1 cellular context compared by ENCODE assay signal in the genomic region with DNA sequence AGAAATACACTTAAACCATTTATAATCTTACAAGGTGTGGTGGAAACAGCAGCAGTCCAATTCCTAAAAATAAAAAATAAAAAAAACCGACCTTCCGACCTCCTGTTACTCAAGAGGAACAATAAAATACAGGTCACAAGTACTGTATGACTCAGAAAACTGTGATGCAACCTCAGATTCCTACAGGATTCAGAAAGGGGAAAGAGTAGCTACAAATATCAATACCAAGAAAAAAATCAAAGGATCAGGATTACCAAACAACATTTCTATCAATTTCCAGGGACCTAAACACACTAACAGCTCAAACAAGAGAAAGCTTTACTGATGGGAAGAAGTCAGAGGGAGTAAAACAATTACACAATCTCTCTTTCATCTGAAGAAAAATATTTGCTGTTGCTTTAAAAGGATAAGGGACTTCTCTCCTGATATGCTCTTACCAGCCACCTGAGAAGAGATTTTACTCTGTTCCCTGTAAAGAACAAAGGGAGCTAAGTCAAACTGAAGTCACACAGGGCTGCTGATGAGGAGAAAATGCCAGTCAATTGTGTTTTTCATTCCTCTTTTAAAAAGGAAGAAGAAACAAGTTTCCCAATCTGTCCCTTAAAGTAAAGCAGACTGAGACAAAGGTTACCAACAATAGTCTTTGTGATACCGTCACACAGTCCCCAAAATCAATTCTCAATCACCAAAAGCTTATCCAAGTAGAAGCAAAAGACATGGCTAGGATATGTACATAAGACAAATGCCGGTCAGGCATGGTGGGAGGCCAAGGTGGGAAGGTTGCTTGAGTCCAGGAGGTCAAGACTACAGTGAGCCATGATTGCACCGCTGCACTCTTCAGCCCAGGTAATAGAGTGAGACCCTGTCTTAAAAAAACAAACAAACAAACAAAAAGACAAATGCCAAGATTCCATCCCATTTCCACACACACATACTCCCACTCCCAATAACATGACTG.
A peak's percentile ranks its signal among the peaks of the same experiment; 100 is the strongest.
TF ChIP-seq lines count a peak whose summit lies in the region.

No MANE protein-coding gene starts in this region.

TF ChIP-seq in HepG2, 621 proteins besides CTCF, POLR2A, EP300 and RAD21 (continued from another document and continues in another):
- TF ChIP-seq ZNF703 (CRISPR knock-in tag; IDR thresholded peaks at IDR 0.05; ENCODE audit: borderline replicate concordance) (no peak), HIVEP1 (CRISPR knock-in tag; IDR thresholded peaks at IDR 0.05) (no peak), ZNF552 (CRISPR knock-in tag; IDR thresholded peaks at IDR 0.05; ENCODE audit: borderline replicate concordance) (no peak), KDM5A (IDR thresholded peaks at IDR 0.05; ENCODE audit: borderline replicate concordance, low read length) (no peak; the same call in 1 of the 2 replicates), TSC22D2 (CRISPR knock-in tag; IDR thresholded peaks at IDR 0.05; ENCODE audit: borderline replicate concordance) (no peak), ESRRA (CRISPR knock-in tag; IDR thresholded peaks at IDR 0.05; ENCODE audit: low read depth) (no peak), ATF7 (IDR thresholded peaks at IDR 0.05) (peak; percentile 93), ATF7 (CRISPR knock-in tag; IDR thresholded peaks at IDR 0.05) (no peak; the same call in 1 of the 2 replicates), ZNF441 (CRISPR knock-in tag; IDR thresholded peaks at IDR 0.05; ENCODE audit: borderline replicate concordance) (no peak), KLF16 (CRISPR knock-in tag; IDR thresholded peaks at IDR 0.05) (peak in 1 of 2 experiments; percentile 86; a peak in 2 of 4 replicates), EHMT2 (IDR thresholded peaks at IDR 0.05; ENCODE audit: borderline replicate concordance, low read depth, low read length) (no peak), ZNF326 (CRISPR knock-in tag; IDR thresholded peaks at IDR 0.05; ENCODE audit: borderline replicate concordance) (no peak), HHEX (CRISPR knock-in tag; IDR thresholded peaks at IDR 0.05) (peak; percentile 62; the same call in 1 of the 2 replicates), ZNF550 (CRISPR knock-in tag; IDR thresholded peaks at IDR 0.05; ENCODE audit: borderline replicate concordance) (no peak), NONO (IDR thresholded peaks at IDR 0.05) (no peak), NONO (CRISPR knock-in tag; conservative IDR thresholded peaks at IDR 0.05) (no peak; the same call in 1 of the 2 replicates), LCORL (IDR thresholded peaks at IDR 0.05) (peak; percentile 98), LCORL (CRISPR knock-in tag; IDR thresholded peaks at IDR 0.05) (0 out of 2 replicates have a peak, but pooled peaks have one; percentile 41), ZNF619 (CRISPR knock-in tag; IDR thresholded peaks at IDR 0.05) (no peak), NR2F6 (IDR thresholded peaks at IDR 0.05) (peak; percentile 98), NR2F6 (CRISPR knock-in tag; IDR thresholded peaks at IDR 0.05) (peak; percentile 94), ZNF10 (CRISPR knock-in tag; IDR thresholded peaks at IDR 0.05; ENCODE audit: borderline replicate concordance, low read depth) (no peak), ZSCAN12 (CRISPR knock-in tag; IDR thresholded peaks at IDR 0.05) (no peak), PAX8 (CRISPR knock-in tag; IDR thresholded peaks at IDR 0.05; ENCODE audit: borderline replicate concordance) (no peak), SALL2 (CRISPR knock-in tag; IDR thresholded peaks at IDR 0.05) (no peak), ELF3 (CRISPR knock-in tag; IDR thresholded peaks at IDR 0.05) (peak; percentile 92), SOX6 (IDR thresholded peaks at IDR 0.05) (0 out of 2 replicates have a peak, but pooled peaks have one; percentile 63), SOX6 (CRISPR knock-in tag; IDR thresholded peaks at IDR 0.05) (peak; percentile 100), ATF1 (CRISPR knock-in tag; IDR thresholded peaks at IDR 0.05) (peak; percentile 82), YY1 (IDR thresholded peaks at IDR 0.05; ENCODE audit: insufficient read depth, insufficient replicate concordance, low read depth, low read length) (no peak), KLF15 (CRISPR knock-in tag; IDR thresholded peaks at IDR 0.05; ENCODE audit: borderline replicate concordance) (no peak), SIN3B (IDR thresholded peaks at IDR 0.05; ENCODE audit: low read length) (no peak), SATB2 (CRISPR knock-in tag; IDR thresholded peaks at IDR 0.05) (no peak; the same call in 1 of the 2 replicates), ZNF678 (CRISPR knock-in tag; IDR thresholded peaks at IDR 0.05) (no peak), SMARCC2 (IDR thresholded peaks at IDR 0.05) (peak; percentile 27; the same call in 1 of the 2 replicates), HES4 (CRISPR knock-in tag; IDR thresholded peaks at IDR 0.05; ENCODE audit: borderline replicate concordance) (no peak), RORA (CRISPR knock-in tag; IDR thresholded peaks at IDR 0.05) (peak; percentile 79), SAP130 (CRISPR knock-in tag; IDR thresholded peaks at IDR 0.05; ENCODE audit: low read depth) (peak; percentile 76), ZNF20 (CRISPR knock-in tag; IDR thresholded peaks at IDR 0.05) (no peak), CBFB (CRISPR knock-in tag; IDR thresholded peaks at IDR 0.05) (0 out of 2 replicates have a peak, but pooled peaks have one; percentile 22), CCDC6 (CRISPR knock-in tag; IDR thresholded peaks at IDR 0.05) (peak; percentile 33; the same call in 1 of the 2 replicates), DMAP1 (CRISPR knock-in tag; IDR thresholded peaks at IDR 0.05) (peak; percentile 50; the same call in 1 of the 2 replicates), NFIC (IDR thresholded peaks at IDR 0.05; ENCODE audit: low read length) (peak; percentile 99), RFX1 (IDR thresholded peaks at IDR 0.05) (no peak), GABPB1 (CRISPR knock-in tag; IDR thresholded peaks at IDR 0.05) (no peak), FOXK2 (IDR thresholded peaks at IDR 0.05) (peak; percentile 91), RXRB (CRISPR knock-in tag; IDR thresholded peaks at IDR 0.05; ENCODE audit: borderline replicate concordance) (peak; percentile 93), MEIS1 (CRISPR knock-in tag; IDR thresholded peaks at IDR 0.05; ENCODE audit: borderline replicate concordance) (peak; percentile 76; the same call in 1 of the 2 replicates)
- TF ChIP-seq, protein P1, sequence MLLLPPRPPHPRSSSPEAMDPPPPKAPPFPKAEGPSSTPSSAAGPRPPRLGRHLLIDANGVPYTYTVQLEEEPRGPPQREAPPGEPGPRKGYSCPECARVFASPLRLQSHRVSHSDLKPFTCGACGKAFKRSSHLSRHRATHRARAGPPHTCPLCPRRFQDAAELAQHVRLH (CRISPR knock-in tag; IDR thresholded peaks at IDR 0.05; ENCODE audit: borderline replicate concordance, low read depth) = no peak
- TF ChIP-seq, protein P2, sequence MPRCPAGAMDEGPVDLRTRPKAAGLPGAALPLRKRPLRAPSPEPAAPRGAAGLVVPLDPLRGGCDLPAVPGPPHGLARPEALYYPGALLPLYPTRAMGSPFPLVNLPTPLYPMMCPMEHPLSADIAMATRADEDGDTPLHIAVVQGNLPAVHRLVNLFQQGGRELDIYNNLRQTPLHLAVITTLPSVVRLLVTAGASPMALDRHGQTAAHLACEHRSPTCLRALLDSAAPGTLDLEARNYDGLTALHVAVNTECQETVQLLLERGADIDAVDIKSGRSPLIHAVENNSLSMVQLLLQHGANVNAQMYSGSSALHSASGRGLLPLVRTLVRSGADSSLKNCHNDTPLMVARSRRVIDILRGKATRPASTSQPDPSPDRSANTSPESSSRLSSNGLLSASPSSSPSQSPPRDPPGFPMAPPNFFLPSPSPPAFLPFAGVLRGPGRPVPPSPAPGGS (CRISPR knock-in tag; IDR thresholded peaks at IDR 0.05) = no peak; the same call in 1 of the 2 replicates
- TF ChIP-seq, protein P3, sequence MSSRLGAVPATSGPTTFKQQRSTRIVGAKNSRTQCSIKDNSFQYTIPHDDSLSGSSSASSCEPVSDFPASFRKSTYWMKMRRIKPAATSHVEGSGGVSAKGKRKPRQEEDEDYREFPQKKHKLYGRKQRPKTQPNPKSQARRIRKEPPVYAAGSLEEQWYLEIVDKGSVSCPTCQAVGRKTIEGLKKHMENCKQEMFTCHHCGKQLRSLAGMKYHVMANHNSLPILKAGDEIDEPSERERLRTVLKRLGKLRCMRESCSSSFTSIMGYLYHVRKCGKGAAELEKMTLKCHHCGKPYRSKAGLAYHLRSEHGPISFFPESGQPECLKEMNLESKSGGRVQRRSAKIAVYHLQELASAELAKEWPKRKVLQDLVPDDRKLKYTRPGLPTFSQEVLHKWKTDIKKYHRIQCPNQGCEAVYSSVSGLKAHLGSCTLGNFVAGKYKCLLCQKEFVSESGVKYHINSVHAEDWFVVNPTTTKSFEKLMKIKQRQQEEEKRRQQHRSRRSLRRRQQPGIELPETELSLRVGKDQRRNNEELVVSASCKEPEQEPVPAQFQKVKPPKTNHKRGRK (CRISPR knock-in tag; IDR thresholded peaks at IDR 0.05) = no peak
- TF ChIP-seq, protein P4, sequence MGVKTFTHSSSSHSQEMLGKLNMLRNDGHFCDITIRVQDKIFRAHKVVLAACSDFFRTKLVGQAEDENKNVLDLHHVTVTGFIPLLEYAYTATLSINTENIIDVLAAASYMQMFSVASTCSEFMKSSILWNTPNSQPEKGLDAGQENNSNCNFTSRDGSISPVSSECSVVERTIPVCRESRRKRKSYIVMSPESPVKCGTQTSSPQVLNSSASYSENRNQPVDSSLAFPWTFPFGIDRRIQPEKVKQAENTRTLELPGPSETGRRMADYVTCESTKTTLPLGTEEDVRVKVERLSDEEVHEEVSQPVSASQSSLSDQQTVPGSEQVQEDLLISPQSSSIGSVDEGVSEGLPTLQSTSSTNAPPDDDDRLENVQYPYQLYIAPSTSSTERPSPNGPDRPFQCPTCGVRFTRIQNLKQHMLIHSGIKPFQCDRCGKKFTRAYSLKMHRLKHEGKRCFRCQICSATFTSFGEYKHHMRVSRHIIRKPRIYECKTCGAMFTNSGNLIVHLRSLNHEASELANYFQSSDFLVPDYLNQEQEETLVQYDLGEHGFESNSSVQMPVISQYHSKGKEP (CRISPR knock-in tag; IDR thresholded peaks at IDR 0.05) = no peak
- TF ChIP-seq, protein P5, sequence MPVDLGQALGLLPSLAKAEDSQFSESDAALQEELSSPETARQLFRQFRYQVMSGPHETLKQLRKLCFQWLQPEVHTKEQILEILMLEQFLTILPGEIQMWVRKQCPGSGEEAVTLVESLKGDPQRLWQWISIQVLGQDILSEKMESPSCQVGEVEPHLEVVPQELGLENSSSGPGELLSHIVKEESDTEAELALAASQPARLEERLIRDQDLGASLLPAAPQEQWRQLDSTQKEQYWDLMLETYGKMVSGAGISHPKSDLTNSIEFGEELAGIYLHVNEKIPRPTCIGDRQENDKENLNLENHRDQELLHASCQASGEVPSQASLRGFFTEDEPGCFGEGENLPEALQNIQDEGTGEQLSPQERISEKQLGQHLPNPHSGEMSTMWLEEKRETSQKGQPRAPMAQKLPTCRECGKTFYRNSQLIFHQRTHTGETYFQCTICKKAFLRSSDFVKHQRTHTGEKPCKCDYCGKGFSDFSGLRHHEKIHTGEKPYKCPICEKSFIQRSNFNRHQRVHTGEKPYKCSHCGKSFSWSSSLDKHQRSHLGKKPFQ (CRISPR knock-in tag; IDR thresholded peaks at IDR 0.05; ENCODE audit: insufficient replicate concordance) = no peak
- TF ChIP-seq, protein P6, sequence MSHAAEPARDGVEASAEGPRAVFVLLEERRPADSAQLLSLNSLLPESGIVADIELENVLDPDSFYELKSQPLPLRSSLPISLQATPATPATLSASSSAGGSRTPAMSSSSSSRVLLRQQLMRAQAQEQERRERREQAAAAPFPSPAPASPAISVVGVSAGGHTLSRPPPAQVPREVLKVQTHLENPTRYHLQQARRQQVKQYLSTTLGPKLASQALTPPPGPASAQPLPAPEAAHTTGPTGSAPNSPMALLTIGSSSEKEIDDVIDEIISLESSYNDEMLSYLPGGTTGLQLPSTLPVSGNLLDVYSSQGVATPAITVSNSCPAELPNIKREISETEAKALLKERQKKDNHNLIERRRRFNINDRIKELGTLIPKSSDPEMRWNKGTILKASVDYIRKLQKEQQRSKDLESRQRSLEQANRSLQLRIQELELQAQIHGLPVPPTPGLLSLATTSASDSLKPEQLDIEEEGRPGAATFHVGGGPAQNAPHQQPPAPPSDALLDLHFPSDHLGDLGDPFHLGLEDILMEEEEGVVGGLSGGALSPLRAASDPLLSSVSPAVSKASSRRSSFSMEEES (CRISPR knock-in tag; IDR thresholded peaks at IDR 0.05) = peak; percentile 99
- TF ChIP-seq, protein P7, sequence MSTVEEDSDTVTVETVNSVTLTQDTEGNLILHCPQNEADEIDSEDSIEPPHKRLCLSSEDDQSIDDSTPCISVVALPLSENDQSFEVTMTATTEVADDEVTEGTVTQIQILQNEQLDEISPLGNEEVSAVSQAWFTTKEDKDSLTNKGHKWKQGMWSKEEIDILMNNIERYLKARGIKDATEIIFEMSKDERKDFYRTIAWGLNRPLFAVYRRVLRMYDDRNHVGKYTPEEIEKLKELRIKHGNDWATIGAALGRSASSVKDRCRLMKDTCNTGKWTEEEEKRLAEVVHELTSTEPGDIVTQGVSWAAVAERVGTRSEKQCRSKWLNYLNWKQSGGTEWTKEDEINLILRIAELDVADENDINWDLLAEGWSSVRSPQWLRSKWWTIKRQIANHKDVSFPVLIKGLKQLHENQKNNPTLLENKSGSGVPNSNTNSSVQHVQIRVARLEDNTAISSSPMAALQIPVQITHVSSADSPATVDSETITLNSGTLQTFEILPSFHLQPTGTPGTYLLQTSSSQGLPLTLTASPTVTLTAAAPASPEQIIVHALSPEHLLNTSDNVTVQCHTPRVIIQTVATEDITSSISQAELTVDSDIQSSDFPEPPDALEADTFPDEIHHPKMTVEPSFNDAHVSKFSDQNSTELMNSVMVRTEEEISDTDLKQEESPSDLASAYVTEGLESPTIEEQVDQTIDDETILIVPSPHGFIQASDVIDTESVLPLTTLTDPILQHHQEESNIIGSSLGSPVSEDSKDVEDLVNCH (CRISPR knock-in tag; IDR thresholded peaks at IDR 0.05) = no peak
- TF ChIP-seq, protein P8, sequence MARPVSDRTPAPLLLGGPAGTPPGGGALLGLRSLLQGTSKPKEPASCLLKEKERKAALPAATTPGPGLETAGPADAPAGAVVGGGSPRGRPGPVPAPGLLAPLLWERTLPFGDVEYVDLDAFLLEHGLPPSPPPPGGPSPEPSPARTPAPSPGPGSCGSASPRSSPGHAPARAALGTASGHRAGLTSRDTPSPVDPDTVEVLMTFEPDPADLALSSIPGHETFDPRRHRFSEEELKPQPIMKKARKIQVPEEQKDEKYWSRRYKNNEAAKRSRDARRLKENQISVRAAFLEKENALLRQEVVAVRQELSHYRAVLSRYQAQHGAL (CRISPR knock-in tag; IDR thresholded peaks at IDR 0.05; ENCODE audit: not compliant biosample characterization) = peak; percentile 69
- TF ChIP-seq, protein P9, sequence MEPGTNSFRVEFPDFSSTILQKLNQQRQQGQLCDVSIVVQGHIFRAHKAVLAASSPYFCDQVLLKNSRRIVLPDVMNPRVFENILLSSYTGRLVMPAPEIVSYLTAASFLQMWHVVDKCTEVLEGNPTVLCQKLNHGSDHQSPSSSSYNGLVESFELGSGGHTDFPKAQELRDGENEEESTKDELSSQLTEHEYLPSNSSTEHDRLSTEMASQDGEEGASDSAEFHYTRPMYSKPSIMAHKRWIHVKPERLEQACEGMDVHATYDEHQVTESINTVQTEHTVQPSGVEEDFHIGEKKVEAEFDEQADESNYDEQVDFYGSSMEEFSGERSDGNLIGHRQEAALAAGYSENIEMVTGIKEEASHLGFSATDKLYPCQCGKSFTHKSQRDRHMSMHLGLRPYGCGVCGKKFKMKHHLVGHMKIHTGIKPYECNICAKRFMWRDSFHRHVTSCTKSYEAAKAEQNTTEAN (CRISPR knock-in tag; conservative IDR thresholded peaks at IDR 0.05) = peak; percentile 65; the same call in 1 of the 2 replicates
